Comparison of ENCODE assay signal across 18 cellular contexts in genomic region chr6:121647905-121648304, GRCh38.
DNase-seq lines count a peak whose midpoint lies in the region; ATAC-seq, FAIRE-seq and TF ChIP-seq lines count a peak whose summit lies in the region.
"Had no signal": no experiment of that assay in that cellular context is flagged by ENCODE, and none has a peak within 500 bp of the region (broad histone marks: within the 10 kb centered on the region; RNA-seq: fewer than 3 reads in every experiment).

No MANE protein-coding gene starts in this region.

- H3K9ac ChIP-seq in MM.1S (ENCODE audit: low read length), result no peak overlapping the region

- no peaks in the 10 kb centered on the region for H3K79me2 ChIP-seq in ACC112 (ENCODE audit: control insufficient read depth, insufficient read depth, low read length, unreplicated experiment)
- H3K79me2 ChIP-seq in MM.1S (ENCODE audit: low read length), result no peaks in the 10 kb centered on the region

- no peaks in the 10 kb centered on the region for H3K9me2 ChIP-seq in MM.1S (replicated peaks; ENCODE audit: insufficient read depth, low read length)

- H3K4me3 ChIP-seq in ACC112 (ENCODE audit: low read depth, low read length) (peak overlapping the region; percentile 12; the same call in 1 of the 2 replicates), bronchial epithelial cell (ENCODE audit: low read depth, low read length) (no peak overlapping the region), MM.1S (ENCODE audit: low read length) (no peak overlapping the region)
- H3K4me3 ChIP-seq: left ventricle myocardium inferior had no signal

- H3K27ac ChIP-seq in ACC112 (ENCODE audit: low read depth, low read length) (no peak overlapping the region), MM.1S (ENCODE audit: low read length) (no peak overlapping the region)
- H3K27ac ChIP-seq: left ventricle myocardium inferior had no signal

- H3K4me2 ChIP-seq in MM.1S (ENCODE audit: low read depth, low read length), result no peak overlapping the region

- H3K27me3 ChIP-seq in ACC112 (ENCODE audit: insufficient read depth, low read length) (no peaks in the 10 kb centered on the region), bronchial epithelial cell (ENCODE audit: control insufficient read depth, insufficient read depth, low read length) (no peaks in the 10 kb centered on the region), MM.1S (replicated peaks; ENCODE audit: insufficient read depth, low read length) (no peaks in the 10 kb centered on the region)

- TF ChIP-seq CTCF in bronchial epithelial cell (IDR thresholded peaks at IDR 0.05; ENCODE audit: insufficient read depth, low read length, severe bottlenecking) (no peak), MM.1S (IDR thresholded peaks at IDR 0.05; ENCODE audit: low read length) (no peak), GM10266 (IDR thresholded peaks at IDR 0.05; ENCODE audit: control insufficient read depth, insufficient read depth, low read depth, missing control alignments) (no peak)

- H4K20me1 ChIP-seq in MM.1S (ENCODE audit: insufficient read depth, low read length), result no peaks in the 10 kb centered on the region

- ATAC-seq in GM21528 (IDR thresholded peaks at IDR 0.05; ENCODE audit: low FRiP score, unreplicated experiment), result no peak
- ATAC-seq: naive thymus-derived CD8-positive, alpha-beta T cell; stimulated activated naive B cell treated with anti-CD40 and anti-IgM and Interleukin-4, amounts not matched to agents 10 μg/mL and 1 μg/mL and 100 μg/mL, for 72 hours had no signal

- H3K4me1 ChIP-seq in ACC112 (ENCODE audit: control insufficient read depth, insufficient read depth, low read length, unreplicated experiment) (peaks cover 42% of the 10 kb centered on the region), MM.1S (ENCODE audit: low read length) (no peaks in the 10 kb centered on the region)
- H3K4me1 ChIP-seq: Caco-2, left ventricle myocardium inferior had no signal

- DNase-seq in HS-5 (ENCODE audit: low read depth) (peak; percentile 26), bronchial epithelial cell (ENCODE audit: low read depth) (peak; percentile 67), inferior parietal cortex (ENCODE audit: extremely low spot score) (peak; percentile 8), globus pallidus (ENCODE audit: low spot score) (no peak), MM.1S (no peak), GM10266 (ENCODE audit: extremely low spot score) (no peak)
- DNase-seq: activated effector memory CD4-positive, alpha-beta T cell treated with anti-CD3 and anti-CD28 coated beads, Interleukin-2, amount 50 U/mL, for 16 hours; Caco-2; H7; hippocampal formation; left ventricle myocardium inferior; naive thymus-derived CD8-positive, alpha-beta T cell; NCI-H146; NCI-H526; stimulated activated naive B cell treated with anti-CD40 and anti-IgM and Interleukin-4, amounts not matched to agents 10 μg/mL and 1 μg/mL and 100 μg/mL, for 72 hours had no signal

- H3K36me3 ChIP-seq in ACC112 (ENCODE audit: insufficient read depth, low read length), result no peaks in the 10 kb centered on the region
- H3K36me3 ChIP-seq in bronchial epithelial cell (ENCODE audit: control insufficient read depth, insufficient read depth, low read length), result no peaks in the 10 kb centered on the region
- H3K36me3 ChIP-seq in MM.1S (replicated peaks; ENCODE audit: insufficient read depth, low read length), result no peaks in the 10 kb centered on the region
- H3K36me3 ChIP-seq: left ventricle myocardium inferior had no signal

- no peak for FAIRE-seq in bronchial epithelial cell (lab: Jason Lieb, UNC)
- FAIRE-seq: A204.1 had no signal

- no peaks in the 10 kb centered on the region for H3F3A ChIP-seq in MM.1S (ENCODE audit: insufficient read depth, low read length)

- H2AFZ ChIP-seq in ACC112 (ENCODE audit: low read length, unreplicated experiment) (peak overlapping the region; percentile 48), MM.1S (ENCODE audit: low read length) (no peak overlapping the region)

- no peaks in the 10 kb centered on the region for H3K9me3 ChIP-seq in MM.1S (replicated peaks; ENCODE audit: insufficient read depth, low read length)
- H3K9me3 ChIP-seq: Caco-2 had no signal

Comparison
In these comparisons a context has a peak if more than half of its experiments do, and no peak if none do; other contexts are left out.
1. DNase-seq: peak in HS-5 (single experiment), bronchial epithelial cell (single experiment) and inferior parietal cortex (single experiment); none in globus pallidus (single experiment), MM.1S (single experiment) and GM10266 (single experiment).